ENCODE assay signal across 1 cellular context in the genomic region with DNA sequence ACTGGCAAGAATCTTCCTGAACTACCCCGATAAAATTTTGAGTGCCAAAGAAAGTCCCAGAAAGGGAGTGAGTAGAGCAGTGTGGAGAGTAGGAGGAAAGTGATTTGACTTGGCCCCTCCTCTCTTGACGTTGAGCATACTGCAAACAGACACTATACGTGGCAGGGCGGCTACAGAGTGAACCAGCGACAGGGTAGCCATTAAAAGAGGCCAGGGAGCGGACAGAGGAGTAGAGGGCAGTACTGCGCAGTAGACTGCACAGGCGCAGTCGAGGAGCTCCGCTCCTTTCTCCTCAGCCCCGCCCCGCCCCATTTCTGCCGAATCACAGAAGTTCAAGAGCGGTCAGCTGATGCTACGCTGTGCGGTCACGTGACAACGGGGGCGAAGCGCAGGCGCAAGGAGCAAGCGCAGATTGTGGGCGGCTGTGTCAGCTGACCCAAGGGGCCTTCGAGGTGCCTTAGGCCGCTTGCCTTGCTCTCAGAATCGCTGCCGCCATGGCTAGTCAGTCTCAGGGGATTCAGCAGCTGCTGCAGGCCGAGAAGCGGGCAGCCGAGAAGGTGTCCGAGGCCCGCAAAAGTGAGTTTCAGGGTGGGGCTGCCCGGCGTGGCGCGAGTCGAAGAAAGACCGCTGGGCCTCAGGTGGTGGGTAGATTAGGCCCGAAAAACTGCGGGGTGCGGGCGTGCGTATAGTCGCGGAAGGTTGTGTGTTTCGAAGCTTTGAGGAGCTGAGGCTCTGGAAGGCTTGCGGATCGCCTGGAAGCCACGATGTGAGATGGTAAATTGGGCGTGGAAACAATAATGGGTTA.
TF ChIP-seq lines count a peak whose summit lies in the region.

A gene with protein sequence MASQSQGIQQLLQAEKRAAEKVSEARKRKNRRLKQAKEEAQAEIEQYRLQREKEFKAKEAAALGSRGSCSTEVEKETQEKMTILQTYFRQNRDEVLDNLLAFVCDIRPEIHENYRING (plus strand): TSS at position 425 of the 805 bp plus-strand sequence. CDS start 70 bp downstream, at position 495.

TF ChIP-seq in HepG2, 621 proteins besides CTCF, POLR2A, EP300 and RAD21 (continued from another document):
- TF ChIP-seq, protein P1, sequence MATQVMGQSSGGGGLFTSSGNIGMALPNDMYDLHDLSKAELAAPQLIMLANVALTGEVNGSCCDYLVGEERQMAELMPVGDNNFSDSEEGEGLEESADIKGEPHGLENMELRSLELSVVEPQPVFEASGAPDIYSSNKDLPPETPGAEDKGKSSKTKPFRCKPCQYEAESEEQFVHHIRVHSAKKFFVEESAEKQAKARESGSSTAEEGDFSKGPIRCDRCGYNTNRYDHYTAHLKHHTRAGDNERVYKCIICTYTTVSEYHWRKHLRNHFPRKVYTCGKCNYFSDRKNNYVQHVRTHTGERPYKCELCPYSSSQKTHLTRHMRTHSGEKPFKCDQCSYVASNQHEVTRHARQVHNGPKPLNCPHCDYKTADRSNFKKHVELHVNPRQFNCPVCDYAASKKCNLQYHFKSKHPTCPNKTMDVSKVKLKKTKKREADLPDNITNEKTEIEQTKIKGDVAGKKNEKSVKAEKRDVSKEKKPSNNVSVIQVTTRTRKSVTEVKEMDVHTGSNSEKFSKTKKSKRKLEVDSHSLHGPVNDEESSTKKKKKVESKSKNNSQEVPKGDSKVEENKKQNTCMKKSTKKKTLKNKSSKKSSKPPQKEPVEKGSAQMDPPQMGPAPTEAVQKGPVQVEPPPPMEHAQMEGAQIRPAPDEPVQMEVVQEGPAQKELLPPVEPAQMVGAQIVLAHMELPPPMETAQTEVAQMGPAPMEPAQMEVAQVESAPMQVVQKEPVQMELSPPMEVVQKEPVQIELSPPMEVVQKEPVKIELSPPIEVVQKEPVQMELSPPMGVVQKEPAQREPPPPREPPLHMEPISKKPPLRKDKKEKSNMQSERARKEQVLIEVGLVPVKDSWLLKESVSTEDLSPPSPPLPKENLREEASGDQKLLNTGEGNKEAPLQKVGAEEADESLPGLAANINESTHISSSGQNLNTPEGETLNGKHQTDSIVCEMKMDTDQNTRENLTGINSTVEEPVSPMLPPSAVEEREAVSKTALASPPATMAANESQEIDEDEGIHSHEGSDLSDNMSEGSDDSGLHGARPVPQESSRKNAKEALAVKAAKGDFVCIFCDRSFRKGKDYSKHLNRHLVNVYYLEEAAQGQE (IDR thresholded peaks at IDR 0.05; ENCODE audit: borderline replicate concordance in 1 of 2, low read depth in 1 of 2, low read length in 2 of 2): no peak
- TF ChIP-seq MED8 (CRISPR knock-in tag; IDR thresholded peaks at IDR 0.05; ENCODE audit: insufficient replicate concordance): peak; percentile 71
- TF ChIP-seq ZNF792 (CRISPR knock-in tag; IDR thresholded peaks at IDR 0.05): peak; percentile 15; the same call in 1 of the 2 replicates
- TF ChIP-seq SOX13 (IDR thresholded peaks at IDR 0.05): no peak
- TF ChIP-seq SOX13 (CRISPR knock-in tag; conservative IDR thresholded peaks at IDR 0.05 in 1 of 2, IDR thresholded peaks at IDR 0.05 in 1 of 2): no peak; a peak in 1 of 4 replicates
- TF ChIP-seq TRIM24 (CRISPR knock-in tag; IDR thresholded peaks at IDR 0.05): no peak
